In the genomic region with DNA sequence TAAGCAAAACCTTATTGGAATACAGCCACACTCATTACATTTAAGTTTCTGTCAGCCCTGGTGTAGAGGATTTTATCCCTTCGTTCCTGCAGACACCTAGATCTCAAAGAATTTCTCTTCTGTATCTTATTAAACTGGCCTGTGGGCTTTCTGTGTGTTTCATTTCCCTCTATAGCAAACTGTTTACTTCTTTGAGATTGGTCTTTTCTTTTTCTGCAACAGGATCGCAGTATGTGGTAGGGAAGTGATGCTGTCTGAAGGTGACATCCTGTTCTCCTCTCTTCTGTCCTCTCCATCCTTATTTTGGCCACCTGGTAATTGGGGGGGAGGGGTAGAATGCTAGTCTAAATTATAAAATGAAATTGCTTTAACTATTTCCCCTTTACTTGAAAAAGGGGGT, we compare ENCODE assay signal across 2 cellular contexts.
TF ChIP-seq lines count a peak whose summit lies in the region.

No MANE protein-coding gene starts in this region.

TF ChIP-seq in GM23338, 12 proteins besides CTCF, POLR2A, EP300 and RAD21 (continued from another document):
- TF ChIP-seq, protein P1, sequence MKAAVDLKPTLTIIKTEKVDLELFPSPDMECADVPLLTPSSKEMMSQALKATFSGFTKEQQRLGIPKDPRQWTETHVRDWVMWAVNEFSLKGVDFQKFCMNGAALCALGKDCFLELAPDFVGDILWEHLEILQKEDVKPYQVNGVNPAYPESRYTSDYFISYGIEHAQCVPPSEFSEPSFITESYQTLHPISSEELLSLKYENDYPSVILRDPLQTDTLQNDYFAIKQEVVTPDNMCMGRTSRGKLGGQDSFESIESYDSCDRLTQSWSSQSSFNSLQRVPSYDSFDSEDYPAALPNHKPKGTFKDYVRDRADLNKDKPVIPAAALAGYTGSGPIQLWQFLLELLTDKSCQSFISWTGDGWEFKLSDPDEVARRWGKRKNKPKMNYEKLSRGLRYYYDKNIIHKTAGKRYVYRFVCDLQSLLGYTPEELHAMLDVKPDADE (IDR thresholded peaks at IDR 0.05) = no peak
- TF ChIP-seq JUNB (IDR thresholded peaks at IDR 0.05; ENCODE audit: unreplicated experiment) = no peak
- TF ChIP-seq, protein P2, sequence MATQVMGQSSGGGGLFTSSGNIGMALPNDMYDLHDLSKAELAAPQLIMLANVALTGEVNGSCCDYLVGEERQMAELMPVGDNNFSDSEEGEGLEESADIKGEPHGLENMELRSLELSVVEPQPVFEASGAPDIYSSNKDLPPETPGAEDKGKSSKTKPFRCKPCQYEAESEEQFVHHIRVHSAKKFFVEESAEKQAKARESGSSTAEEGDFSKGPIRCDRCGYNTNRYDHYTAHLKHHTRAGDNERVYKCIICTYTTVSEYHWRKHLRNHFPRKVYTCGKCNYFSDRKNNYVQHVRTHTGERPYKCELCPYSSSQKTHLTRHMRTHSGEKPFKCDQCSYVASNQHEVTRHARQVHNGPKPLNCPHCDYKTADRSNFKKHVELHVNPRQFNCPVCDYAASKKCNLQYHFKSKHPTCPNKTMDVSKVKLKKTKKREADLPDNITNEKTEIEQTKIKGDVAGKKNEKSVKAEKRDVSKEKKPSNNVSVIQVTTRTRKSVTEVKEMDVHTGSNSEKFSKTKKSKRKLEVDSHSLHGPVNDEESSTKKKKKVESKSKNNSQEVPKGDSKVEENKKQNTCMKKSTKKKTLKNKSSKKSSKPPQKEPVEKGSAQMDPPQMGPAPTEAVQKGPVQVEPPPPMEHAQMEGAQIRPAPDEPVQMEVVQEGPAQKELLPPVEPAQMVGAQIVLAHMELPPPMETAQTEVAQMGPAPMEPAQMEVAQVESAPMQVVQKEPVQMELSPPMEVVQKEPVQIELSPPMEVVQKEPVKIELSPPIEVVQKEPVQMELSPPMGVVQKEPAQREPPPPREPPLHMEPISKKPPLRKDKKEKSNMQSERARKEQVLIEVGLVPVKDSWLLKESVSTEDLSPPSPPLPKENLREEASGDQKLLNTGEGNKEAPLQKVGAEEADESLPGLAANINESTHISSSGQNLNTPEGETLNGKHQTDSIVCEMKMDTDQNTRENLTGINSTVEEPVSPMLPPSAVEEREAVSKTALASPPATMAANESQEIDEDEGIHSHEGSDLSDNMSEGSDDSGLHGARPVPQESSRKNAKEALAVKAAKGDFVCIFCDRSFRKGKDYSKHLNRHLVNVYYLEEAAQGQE (IDR thresholded peaks at IDR 0.05; ENCODE audit: unreplicated experiment) = no peak
- no peak for TF ChIP-seq NANOG (IDR thresholded peaks at IDR 0.05; ENCODE audit: borderline replicate concordance)
- TF ChIP-seq EZH2phosphoT487 (IDR thresholded peaks at IDR 0.05; ENCODE audit: unreplicated experiment) = no peak
- TF ChIP-seq, protein P3, sequence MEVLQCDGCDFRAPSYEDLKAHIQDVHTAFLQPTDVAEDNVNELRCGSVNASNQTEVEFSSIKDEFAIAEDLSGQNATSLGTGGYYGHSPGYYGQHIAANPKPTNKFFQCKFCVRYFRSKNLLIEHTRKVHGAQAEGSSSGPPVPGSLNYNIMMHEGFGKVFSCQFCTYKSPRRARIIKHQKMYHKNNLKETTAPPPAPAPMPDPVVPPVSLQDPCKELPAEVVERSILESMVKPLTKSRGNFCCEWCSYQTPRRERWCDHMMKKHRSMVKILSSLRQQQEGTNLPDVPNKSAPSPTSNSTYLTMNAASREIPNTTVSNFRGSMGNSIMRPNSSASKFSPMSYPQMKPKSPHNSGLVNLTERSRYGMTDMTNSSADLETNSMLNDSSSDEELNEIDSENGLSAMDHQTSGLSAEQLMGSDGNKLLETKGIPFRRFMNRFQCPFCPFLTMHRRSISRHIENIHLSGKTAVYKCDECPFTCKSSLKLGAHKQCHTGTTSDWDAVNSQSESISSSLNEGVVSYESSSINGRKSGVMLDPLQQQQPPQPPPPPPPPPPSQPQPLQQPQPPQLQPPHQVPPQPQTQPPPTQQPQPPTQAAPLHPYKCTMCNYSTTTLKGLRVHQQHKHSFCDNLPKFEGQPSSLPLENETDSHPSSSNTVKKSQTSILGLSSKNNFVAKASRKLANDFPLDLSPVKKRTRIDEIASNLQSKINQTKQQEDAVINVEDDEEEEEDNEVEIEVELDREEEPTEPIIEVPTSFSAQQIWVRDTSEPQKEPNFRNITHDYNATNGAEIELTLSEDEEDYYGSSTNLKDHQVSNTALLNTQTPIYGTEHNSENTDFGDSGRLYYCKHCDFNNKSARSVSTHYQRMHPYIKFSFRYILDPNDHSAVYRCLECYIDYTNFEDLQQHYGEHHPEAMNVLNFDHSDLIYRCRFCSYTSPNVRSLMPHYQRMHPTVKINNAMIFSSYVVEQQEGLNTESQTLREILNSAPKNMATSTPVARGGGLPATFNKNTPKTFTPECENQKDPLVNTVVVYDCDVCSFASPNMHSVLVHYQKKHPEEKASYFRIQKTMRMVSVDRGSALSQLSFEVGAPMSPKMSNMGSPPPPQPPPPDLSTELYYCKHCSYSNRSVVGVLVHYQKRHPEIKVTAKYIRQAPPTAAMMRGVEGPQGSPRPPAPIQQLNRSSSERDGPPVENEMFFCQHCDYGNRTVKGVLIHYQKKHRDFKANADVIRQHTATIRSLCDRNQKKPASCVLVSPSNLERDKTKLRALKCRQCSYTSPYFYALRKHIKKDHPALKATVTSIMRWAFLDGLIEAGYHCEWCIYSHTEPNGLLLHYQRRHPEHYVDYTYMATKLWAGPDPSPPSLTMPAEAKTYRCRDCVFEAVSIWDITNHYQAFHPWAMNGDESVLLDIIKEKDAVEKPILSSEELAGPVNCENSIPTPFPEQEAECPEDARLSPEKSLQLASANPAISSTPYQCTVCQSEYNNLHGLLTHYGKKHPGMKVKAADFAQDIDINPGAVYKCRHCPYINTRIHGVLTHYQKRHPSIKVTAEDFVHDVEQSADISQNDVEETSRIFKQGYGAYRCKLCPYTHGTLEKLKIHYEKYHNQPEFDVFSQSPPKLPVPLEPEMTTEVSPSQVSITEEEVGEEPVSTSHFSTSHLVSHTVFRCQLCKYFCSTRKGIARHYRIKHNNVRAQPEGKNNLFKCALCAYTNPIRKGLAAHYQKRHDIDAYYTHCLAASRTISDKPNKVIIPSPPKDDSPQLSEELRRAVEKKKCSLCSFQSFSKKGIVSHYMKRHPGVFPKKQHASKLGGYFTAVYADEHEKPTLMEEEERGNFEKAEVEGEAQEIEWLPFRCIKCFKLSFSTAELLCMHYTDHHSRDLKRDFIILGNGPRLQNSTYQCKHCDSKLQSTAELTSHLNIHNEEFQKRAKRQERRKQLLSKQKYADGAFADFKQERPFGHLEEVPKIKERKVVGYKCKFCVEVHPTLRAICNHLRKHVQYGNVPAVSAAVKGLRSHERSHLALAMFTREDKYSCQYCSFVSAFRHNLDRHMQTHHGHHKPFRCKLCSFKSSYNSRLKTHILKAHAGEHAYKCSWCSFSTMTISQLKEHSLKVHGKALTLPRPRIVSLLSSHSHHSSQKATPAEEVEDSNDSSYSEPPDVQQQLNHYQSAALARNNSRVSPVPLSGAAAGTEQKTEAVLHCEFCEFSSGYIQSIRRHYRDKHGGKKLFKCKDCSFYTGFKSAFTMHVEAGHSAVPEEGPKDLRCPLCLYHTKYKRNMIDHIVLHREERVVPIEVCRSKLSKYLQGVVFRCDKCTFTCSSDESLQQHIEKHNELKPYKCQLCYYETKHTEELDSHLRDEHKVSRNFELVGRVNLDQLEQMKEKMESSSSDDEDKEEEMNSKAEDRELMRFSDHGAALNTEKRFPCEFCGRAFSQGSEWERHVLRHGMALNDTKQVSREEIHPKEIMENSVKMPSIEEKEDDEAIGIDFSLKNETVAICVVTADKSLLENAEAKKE (CRISPR knock-in tag; IDR thresholded peaks at IDR 0.05) = no peak

TF ChIP-seq in WTC11, 78 proteins besides CTCF, POLR2A, EP300 and RAD21 (continued from another document and continues in another):
- TF ChIP-seq, protein P4, sequence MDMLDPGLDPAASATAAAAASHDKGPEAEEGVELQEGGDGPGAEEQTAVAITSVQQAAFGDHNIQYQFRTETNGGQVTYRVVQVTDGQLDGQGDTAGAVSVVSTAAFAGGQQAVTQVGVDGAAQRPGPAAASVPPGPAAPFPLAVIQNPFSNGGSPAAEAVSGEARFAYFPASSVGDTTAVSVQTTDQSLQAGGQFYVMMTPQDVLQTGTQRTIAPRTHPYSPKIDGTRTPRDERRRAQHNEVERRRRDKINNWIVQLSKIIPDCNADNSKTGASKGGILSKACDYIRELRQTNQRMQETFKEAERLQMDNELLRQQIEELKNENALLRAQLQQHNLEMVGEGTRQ (CRISPR knock-in tag; IDR thresholded peaks at IDR 0.05) = no peak
- TF ChIP-seq SOX15 (CRISPR knock-in tag; IDR thresholded peaks at IDR 0.05) (no peak), HMGA2 (CRISPR knock-in tag; IDR thresholded peaks at IDR 0.05) (no peak), NFYB (CRISPR knock-in tag; conservative IDR thresholded peaks at IDR 0.05; ENCODE audit: low read depth) (no peak), ZNF317 (CRISPR knock-in tag; IDR thresholded peaks at IDR 0.05; ENCODE audit: borderline replicate concordance, low read depth) (no peak), ZNF263 (CRISPR knock-in tag; IDR thresholded peaks at IDR 0.05; ENCODE audit: low read depth) (no peak)
- TF ChIP-seq, protein P5, sequence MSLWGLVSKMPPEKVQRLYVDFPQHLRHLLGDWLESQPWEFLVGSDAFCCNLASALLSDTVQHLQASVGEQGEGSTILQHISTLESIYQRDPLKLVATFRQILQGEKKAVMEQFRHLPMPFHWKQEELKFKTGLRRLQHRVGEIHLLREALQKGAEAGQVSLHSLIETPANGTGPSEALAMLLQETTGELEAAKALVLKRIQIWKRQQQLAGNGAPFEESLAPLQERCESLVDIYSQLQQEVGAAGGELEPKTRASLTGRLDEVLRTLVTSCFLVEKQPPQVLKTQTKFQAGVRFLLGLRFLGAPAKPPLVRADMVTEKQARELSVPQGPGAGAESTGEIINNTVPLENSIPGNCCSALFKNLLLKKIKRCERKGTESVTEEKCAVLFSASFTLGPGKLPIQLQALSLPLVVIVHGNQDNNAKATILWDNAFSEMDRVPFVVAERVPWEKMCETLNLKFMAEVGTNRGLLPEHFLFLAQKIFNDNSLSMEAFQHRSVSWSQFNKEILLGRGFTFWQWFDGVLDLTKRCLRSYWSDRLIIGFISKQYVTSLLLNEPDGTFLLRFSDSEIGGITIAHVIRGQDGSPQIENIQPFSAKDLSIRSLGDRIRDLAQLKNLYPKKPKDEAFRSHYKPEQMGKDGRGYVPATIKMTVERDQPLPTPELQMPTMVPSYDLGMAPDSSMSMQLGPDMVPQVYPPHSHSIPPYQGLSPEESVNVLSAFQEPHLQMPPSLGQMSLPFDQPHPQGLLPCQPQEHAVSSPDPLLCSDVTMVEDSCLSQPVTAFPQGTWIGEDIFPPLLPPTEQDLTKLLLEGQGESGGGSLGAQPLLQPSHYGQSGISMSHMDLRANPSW (CRISPR knock-in tag; conservative IDR thresholded peaks at IDR 0.05; ENCODE audit: low read depth) = no peak
- TF ChIP-seq, protein P6, sequence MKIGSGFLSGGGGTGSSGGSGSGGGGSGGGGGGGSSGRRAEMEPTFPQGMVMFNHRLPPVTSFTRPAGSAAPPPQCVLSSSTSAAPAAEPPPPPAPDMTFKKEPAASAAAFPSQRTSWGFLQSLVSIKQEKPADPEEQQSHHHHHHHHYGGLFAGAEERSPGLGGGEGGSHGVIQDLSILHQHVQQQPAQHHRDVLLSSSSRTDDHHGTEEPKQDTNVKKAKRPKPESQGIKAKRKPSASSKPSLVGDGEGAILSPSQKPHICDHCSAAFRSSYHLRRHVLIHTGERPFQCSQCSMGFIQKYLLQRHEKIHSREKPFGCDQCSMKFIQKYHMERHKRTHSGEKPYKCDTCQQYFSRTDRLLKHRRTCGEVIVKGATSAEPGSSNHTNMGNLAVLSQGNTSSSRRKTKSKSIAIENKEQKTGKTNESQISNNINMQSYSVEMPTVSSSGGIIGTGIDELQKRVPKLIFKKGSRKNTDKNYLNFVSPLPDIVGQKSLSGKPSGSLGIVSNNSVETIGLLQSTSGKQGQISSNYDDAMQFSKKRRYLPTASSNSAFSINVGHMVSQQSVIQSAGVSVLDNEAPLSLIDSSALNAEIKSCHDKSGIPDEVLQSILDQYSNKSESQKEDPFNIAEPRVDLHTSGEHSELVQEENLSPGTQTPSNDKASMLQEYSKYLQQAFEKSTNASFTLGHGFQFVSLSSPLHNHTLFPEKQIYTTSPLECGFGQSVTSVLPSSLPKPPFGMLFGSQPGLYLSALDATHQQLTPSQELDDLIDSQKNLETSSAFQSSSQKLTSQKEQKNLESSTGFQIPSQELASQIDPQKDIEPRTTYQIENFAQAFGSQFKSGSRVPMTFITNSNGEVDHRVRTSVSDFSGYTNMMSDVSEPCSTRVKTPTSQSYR (CRISPR knock-in tag; IDR thresholded peaks at IDR 0.05) = no peak
- TF ChIP-seq, protein P7, sequence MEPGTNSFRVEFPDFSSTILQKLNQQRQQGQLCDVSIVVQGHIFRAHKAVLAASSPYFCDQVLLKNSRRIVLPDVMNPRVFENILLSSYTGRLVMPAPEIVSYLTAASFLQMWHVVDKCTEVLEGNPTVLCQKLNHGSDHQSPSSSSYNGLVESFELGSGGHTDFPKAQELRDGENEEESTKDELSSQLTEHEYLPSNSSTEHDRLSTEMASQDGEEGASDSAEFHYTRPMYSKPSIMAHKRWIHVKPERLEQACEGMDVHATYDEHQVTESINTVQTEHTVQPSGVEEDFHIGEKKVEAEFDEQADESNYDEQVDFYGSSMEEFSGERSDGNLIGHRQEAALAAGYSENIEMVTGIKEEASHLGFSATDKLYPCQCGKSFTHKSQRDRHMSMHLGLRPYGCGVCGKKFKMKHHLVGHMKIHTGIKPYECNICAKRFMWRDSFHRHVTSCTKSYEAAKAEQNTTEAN (CRISPR knock-in tag; IDR thresholded peaks at IDR 0.05) = no peak
- TF ChIP-seq, protein P8, sequence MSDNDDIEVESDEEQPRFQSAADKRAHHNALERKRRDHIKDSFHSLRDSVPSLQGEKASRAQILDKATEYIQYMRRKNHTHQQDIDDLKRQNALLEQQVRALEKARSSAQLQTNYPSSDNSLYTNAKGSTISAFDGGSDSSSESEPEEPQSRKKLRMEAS (CRISPR knock-in tag; IDR thresholded peaks at IDR 0.05) = no peak
- TF ChIP-seq, protein P9, sequence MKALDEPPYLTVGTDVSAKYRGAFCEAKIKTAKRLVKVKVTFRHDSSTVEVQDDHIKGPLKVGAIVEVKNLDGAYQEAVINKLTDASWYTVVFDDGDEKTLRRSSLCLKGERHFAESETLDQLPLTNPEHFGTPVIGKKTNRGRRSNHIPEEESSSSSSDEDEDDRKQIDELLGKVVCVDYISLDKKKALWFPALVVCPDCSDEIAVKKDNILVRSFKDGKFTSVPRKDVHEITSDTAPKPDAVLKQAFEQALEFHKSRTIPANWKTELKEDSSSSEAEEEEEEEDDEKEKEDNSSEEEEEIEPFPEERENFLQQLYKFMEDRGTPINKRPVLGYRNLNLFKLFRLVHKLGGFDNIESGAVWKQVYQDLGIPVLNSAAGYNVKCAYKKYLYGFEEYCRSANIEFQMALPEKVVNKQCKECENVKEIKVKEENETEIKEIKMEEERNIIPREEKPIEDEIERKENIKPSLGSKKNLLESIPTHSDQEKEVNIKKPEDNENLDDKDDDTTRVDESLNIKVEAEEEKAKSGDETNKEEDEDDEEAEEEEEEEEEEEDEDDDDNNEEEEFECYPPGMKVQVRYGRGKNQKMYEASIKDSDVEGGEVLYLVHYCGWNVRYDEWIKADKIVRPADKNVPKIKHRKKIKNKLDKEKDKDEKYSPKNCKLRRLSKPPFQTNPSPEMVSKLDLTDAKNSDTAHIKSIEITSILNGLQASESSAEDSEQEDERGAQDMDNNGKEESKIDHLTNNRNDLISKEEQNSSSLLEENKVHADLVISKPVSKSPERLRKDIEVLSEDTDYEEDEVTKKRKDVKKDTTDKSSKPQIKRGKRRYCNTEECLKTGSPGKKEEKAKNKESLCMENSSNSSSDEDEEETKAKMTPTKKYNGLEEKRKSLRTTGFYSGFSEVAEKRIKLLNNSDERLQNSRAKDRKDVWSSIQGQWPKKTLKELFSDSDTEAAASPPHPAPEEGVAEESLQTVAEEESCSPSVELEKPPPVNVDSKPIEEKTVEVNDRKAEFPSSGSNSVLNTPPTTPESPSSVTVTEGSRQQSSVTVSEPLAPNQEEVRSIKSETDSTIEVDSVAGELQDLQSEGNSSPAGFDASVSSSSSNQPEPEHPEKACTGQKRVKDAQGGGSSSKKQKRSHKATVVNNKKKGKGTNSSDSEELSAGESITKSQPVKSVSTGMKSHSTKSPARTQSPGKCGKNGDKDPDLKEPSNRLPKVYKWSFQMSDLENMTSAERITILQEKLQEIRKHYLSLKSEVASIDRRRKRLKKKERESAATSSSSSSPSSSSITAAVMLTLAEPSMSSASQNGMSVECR (CRISPR knock-in tag; IDR thresholded peaks at IDR 0.05; ENCODE audit: borderline replicate concordance) = no peak
